16 cellular contexts compared by ENCODE assay signal in genomic region chr13:113784645-113785024, GRCh38.
"Had no signal": no experiment of that assay in that cellular context is flagged by ENCODE, and none has a peak within 500 bp of the region (broad histone marks: within the 10 kb centered on the region; RNA-seq: fewer than 3 reads in every experiment).

No MANE protein-coding gene starts in this region.

- H3K4me1 ChIP-seq: body of pancreas, prostate gland had no signal

- H3K9me3 ChIP-seq: body of pancreas, prostate gland had no signal

- H3K4me3 ChIP-seq: body of pancreas, prostate gland had no signal

- H3K36me3 ChIP-seq: prostate gland had no signal

- H3K27me3 ChIP-seq: body of pancreas had no signal

- ATAC-seq: body of pancreas, left ventricle myocardium superior, right cardiac atrium had no signal

- H3K4me3 Mint-ChIP-seq: activated CD4-positive, alpha-beta memory T cell treated with anti-CD3 and anti-CD28 coated beads, Interleukin-2, amount 10 ng/mL, durations not matched to agents 7 days and 5 days; activated CD4-positive, alpha-beta T cell treated with anti-CD3 and anti-CD28 coated beads for 36 hours; activated T-cell treated with anti-CD3 and anti-CD28 coated beads, Interleukin-2, amount 50 U/mL, for 24 hours; central memory CD8-positive, alpha-beta T cell; nephron progenitor cell; stimulated activated naive CD8-positive, alpha-beta T cell treated with anti-CD3 and anti-CD28 coated beads, Interleukin-15, Interleukin-2, amounts not matched to agents 100 ng/mL and 50 ng/mL, for 24 hours; type B pancreatic cell had no signal

- H3K4me1 Mint-ChIP-seq: activated CD4-positive, alpha-beta memory T cell treated with anti-CD3 and anti-CD28 coated beads, Interleukin-2, amount 10 ng/mL, durations not matched to agents 7 days and 5 days had no signal

- DNase-seq: activated CD4-positive, alpha-beta memory T cell treated with anti-CD3 and anti-CD28 coated beads, Interleukin-2, amount 10 ng/mL, durations not matched to agents 7 days and 5 days; activated T-cell treated with anti-CD3 and anti-CD28 coated beads, Interleukin-2, amount 50 U/mL, for 24 hours; amniotic stem cell; body of pancreas; cortex of kidney; effector CD4-positive, alpha-beta T cell; left ventricle myocardium superior; nephron progenitor cell; occipital lobe; right cardiac atrium had no signal

- H3K27ac Mint-ChIP-seq: activated CD4-positive, alpha-beta memory T cell treated with anti-CD3 and anti-CD28 coated beads, Interleukin-2, amount 10 ng/mL, durations not matched to agents 7 days and 5 days; activated CD4-positive, alpha-beta T cell treated with anti-CD3 and anti-CD28 coated beads for 36 hours; activated T-cell treated with anti-CD3 and anti-CD28 coated beads, Interleukin-2, amount 50 U/mL, for 24 hours; nephron progenitor cell; stimulated activated naive CD8-positive, alpha-beta T cell treated with anti-CD3 and anti-CD28 coated beads, Interleukin-15, Interleukin-2, amounts not matched to agents 100 ng/mL and 50 ng/mL, for 24 hours; type B pancreatic cell had no signal

- H3K36me3 Mint-ChIP-seq: activated naive CD4-positive, alpha-beta T cell treated with anti-CD3 and anti-CD28 coated beads, Interleukin-2, amount 50 U/mL, for 72 hours; type B pancreatic cell had no signal

- H3K9me3 Mint-ChIP-seq: activated CD4-positive, alpha-beta memory T cell treated with anti-CD3 and anti-CD28 coated beads, Interleukin-2, amount 10 ng/mL, durations not matched to agents 7 days and 5 days; activated naive CD4-positive, alpha-beta T cell treated with anti-CD3 and anti-CD28 coated beads, Interleukin-2, amount 50 U/mL, for 72 hours; activated T-cell treated with anti-CD3 and anti-CD28 coated beads, Interleukin-2, amount 50 U/mL, for 24 hours; central memory CD8-positive, alpha-beta T cell; stimulated activated naive CD8-positive, alpha-beta T cell treated with anti-CD3 and anti-CD28 coated beads, Interleukin-15, Interleukin-2, amounts not matched to agents 100 ng/mL and 50 ng/mL, for 24 hours; type B pancreatic cell had no signal

- H3K27ac ChIP-seq: body of pancreas, prostate gland had no signal
